32 cellular contexts compared by ENCODE assay signal in the genomic region with DNA sequence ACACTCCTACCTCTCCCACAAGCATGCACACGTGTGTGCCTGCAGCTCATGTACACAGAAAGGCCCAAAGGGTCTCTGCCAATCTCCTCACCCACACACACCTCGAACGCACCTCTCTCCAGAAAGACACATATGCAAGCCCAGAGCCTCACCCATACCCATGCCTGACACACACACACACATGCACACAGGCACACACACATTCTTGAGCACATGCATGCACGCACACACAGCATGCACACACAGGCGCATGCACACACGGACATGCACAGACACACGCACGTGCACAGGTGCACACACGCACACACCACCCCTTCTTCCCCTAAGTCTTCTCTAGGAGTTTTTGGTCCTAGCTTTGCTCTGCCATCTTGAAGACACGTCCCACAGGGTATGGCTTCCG. TPM values are rescaled to one million over a fixed set of nuclear protein-coding genes. Genes with fewer than 3 reads are reported as not detected.
"Had no signal": no experiment of that assay in that cellular context is flagged by ENCODE, and none has a peak within 500 bp of the region (broad histone marks: within the 10 kb centered on the region; RNA-seq: fewer than 3 reads in every experiment).

No MANE protein-coding gene starts in this region.

- H3K36me3 Mint-ChIP-seq: neural progenitor cell; stimulated activated naive B cell treated with anti-CD40 and anti-IgM and Interleukin-4, amounts not matched to agents 10 μg/mL and 1 μg/mL and 100 μg/mL, for 72 hours had no signal

- DNase-seq: effector CD8-positive, alpha-beta T cell; heart left ventricle; left cardiac atrium; mesendoderm; midbrain; naive thymus-derived CD4-positive, alpha-beta T cell; right cardiac atrium; stimulated activated CD4-positive, alpha-beta T cell treated with anti-CD3 and anti-CD28 coated beads, Interleukin-15, amount 100 ng/mL, for 24 hours; stimulated activated CD4-positive, alpha-beta T cell treated with anti-CD3 and anti-CD28 coated beads, Interleukin-2, amount 100 ng/mL, for 48 hours; stimulated activated naive B cell treated with anti-CD40 and anti-IgM and Interleukin-4, amounts not matched to agents 10 μg/mL and 1 μg/mL and 100 μg/mL, for 72 hours; upper lobe of right lung had no signal

- H3K4me1 Mint-ChIP-seq: endodermal cell; nephron; stimulated activated naive B cell treated with anti-CD40 and anti-IgM and Interleukin-4, amounts not matched to agents 10 μg/mL and 1 μg/mL and 100 μg/mL, for 72 hours had no signal

- FAIRE-seq: endothelial cell of umbilical vein had no signal

- H2AFZ ChIP-seq: hepatocyte, neural progenitor cell had no signal

- H3K4me3 Mint-ChIP-seq: dendritic cell treated with granulocyte-macrophage colony-stimulating factor and Interleukin-4, amounts not matched to agents 40 ng/mL and 50 ng/mL, for 4 days; endodermal cell; naive thymus-derived CD4-positive, alpha-beta T cell; nephron; neural progenitor cell; stimulated activated naive B cell treated with anti-CD40 and anti-IgM and Interleukin-4, amounts not matched to agents 10 μg/mL and 1 μg/mL and 100 μg/mL, for 72 hours; stimulated activated naive CD8-positive, alpha-beta T cell treated with anti-CD3 and anti-CD28 coated beads, Interleukin-15, Interleukin-2, amounts not matched to agents 100 ng/mL and 50 ng/mL, for 24 hours had no signal

- H3K4me1 ChIP-seq: colonic mucosa, esophagus muscularis mucosa, foreskin keratinocyte, gastroesophageal sphincter, heart left ventricle, left lung, neural progenitor cell, psoas muscle, tibial nerve, upper lobe of right lung, vagina had no signal

- H3K27ac ChIP-seq: colonic mucosa, esophagus muscularis mucosa, foreskin keratinocyte, gastroesophageal sphincter, heart left ventricle, hepatocyte, left lung, neural progenitor cell, psoas muscle, skin epidermis, thoracic aorta, tibial nerve, upper lobe of right lung, vagina had no signal

- H3K9me3 ChIP-seq: colonic mucosa, left lung, psoas muscle, thoracic aorta, upper lobe of right lung, vagina had no signal

- H3K36me3 ChIP-seq: colonic mucosa, esophagus muscularis mucosa, gastroesophageal sphincter, heart left ventricle, left lung, neural progenitor cell, thoracic aorta, tibial nerve, upper lobe of right lung, vagina had no signal

- H3K27ac Mint-ChIP-seq: dendritic cell treated with granulocyte-macrophage colony-stimulating factor and Interleukin-4, amounts not matched to agents 40 ng/mL and 50 ng/mL, for 4 days; endodermal cell; naive thymus-derived CD4-positive, alpha-beta T cell; nephron; stimulated activated naive B cell treated with anti-CD40 and anti-IgM and Interleukin-4, amounts not matched to agents 10 μg/mL and 1 μg/mL and 100 μg/mL, for 72 hours; stimulated activated naive CD8-positive, alpha-beta T cell treated with anti-CD3 and anti-CD28 coated beads, Interleukin-15, Interleukin-2, amounts not matched to agents 100 ng/mL and 50 ng/mL, for 24 hours had no signal

- H3K9ac ChIP-seq: neural progenitor cell had no signal

- H3K4me2 ChIP-seq: hepatocyte, neural progenitor cell had no signal

- H3K79me2 ChIP-seq: hepatocyte had no signal

- H3K27me3 ChIP-seq: colonic mucosa, hepatocyte, neural progenitor cell, tibial nerve, upper lobe of right lung, vagina had no signal

- H3K9me3 Mint-ChIP-seq: dendritic cell treated with granulocyte-macrophage colony-stimulating factor and Interleukin-4, amounts not matched to agents 40 ng/mL and 50 ng/mL, for 4 days; endodermal cell; stimulated activated naive CD8-positive, alpha-beta T cell treated with anti-CD3 and anti-CD28 coated beads, Interleukin-15, Interleukin-2, amounts not matched to agents 100 ng/mL and 50 ng/mL, for 24 hours had no signal

- H3K4me3 ChIP-seq: esophagus muscularis mucosa, gastroesophageal sphincter, heart left ventricle, hepatocyte, left lung, neural progenitor cell, psoas muscle, skin epidermis, thoracic aorta, tibial nerve, upper lobe of right lung, vagina had no signal

RNA-seq across cellular contexts. Expression of a gene that starts 48.7 kb away (rescaled TPM):
- total RNA-seq: endothelial cell of umbilical vein; fibroblast of lung; lung microvascular endothelial cell; mucosa of gallbladder; naive thymus-derived CD4-positive, alpha-beta T cell; psoas muscle; renal cortical epithelial cell; thoracic aorta had no signal
- polyA plus RNA-seq: endothelial cell of umbilical vein; fibroblast of lung; naive thymus-derived CD4-positive, alpha-beta T cell had no signal
